In the genomic region with DNA sequence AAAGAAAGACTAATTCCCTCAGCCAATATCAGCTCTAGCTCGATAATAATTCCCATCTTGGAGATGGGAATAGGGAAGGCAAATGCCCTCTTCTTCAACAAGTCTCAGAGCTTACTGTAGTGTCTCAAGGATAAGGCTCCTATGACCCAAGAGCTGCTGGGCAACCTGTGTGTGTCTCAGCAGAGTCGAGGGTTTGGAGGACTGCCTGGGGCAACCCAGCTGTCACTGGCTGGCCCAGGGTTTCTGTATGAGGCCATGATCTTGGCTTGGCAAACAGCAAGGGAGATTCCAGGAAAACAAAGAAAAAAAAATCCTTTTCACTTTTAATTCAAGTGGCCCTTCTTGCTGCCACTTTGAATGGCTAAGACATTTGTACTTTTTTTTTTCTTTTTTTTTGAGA, we compare ENCODE assay signal across 20 cellular contexts. TPM values are rescaled to one million over a fixed set of nuclear protein-coding genes. Genes with fewer than 3 reads are reported as not detected.
DNase-seq lines count a peak whose midpoint lies in the region; ATAC-seq, FAIRE-seq and TF ChIP-seq lines count a peak whose summit lies in the region.
"Had no signal": no experiment of that assay in that cellular context is flagged by ENCODE, and none has a peak within 500 bp of the region (broad histone marks: within the 10 kb centered on the region; RNA-seq: fewer than 3 reads in every experiment).

No MANE protein-coding gene starts in this region.

- H3K27ac ChIP-seq in OCI-LY3 (ENCODE audit: low read length) (peak overlapping the region; percentile 97; the same call in 1 of the 2 replicates), pancreas (peak overlapping the region in 2 of 4 donors; percentile 40 to 58), brain microvascular endothelial cell (no peak overlapping the region)
- H3K27ac ChIP-seq: 22Rv1, left ventricle myocardium inferior had no signal

- no peaks in the 10 kb centered on the region for H3K79me2 ChIP-seq in OCI-LY3 (ENCODE audit: low read length)

- H3K9me3 ChIP-seq in OCI-LY3 (ENCODE audit: insufficient read depth, low read length) (no peaks in the 10 kb centered on the region), pancreas (no peaks in the 10 kb centered on the region)
- H3K9me3 ChIP-seq: left ventricle myocardium inferior had no signal

- H3K27me3 ChIP-seq in OCI-LY3 (ENCODE audit: low read depth, low read length) (no peaks in the 10 kb centered on the region), pancreas (no peaks in the 10 kb centered on the region), brain microvascular endothelial cell (replicated peaks) (no peaks in the 10 kb centered on the region)

- ATAC-seq in pancreas (peak; percentile 47 to 83 (median 76)), GM18867 (IDR thresholded peaks at IDR 0.05; ENCODE audit: unreplicated experiment) (no peak), HG03280 (IDR thresholded peaks at IDR 0.05; ENCODE audit: unreplicated experiment) (no peak)
- ATAC-seq: naive thymus-derived CD8-positive, alpha-beta T cell had no signal

- no peak for FAIRE-seq in pancreas (lab: Jason Lieb, UNC)
- FAIRE-seq: small intestine had no signal

- H3K36me3 ChIP-seq in OCI-LY3 (replicated peaks; ENCODE audit: low read depth, low read length) = no peaks in the 10 kb centered on the region
- H3K36me3 ChIP-seq in pancreas = no peaks in the 10 kb centered on the region
- no peaks in the 10 kb centered on the region for H3K36me3 ChIP-seq in brain microvascular endothelial cell (replicated peaks)
- H3K36me3 ChIP-seq: left ventricle myocardium inferior had no signal

- peak overlapping the region; percentile 74; the same call in 1 of the 2 replicates for H3K4me2 ChIP-seq in OCI-LY3 (ENCODE audit: low read length)

- H3K9ac ChIP-seq in OCI-LY3 (ENCODE audit: low read length) = no peak overlapping the region

- H3K4me1 ChIP-seq in OCI-LY3 (ENCODE audit: low read length) = peaks cover 65% of the 10 kb centered on the region
- peaks cover 0 to 37% (median 0%) of the 10 kb centered on the region in 3 donors for H3K4me1 ChIP-seq in pancreas

- in situ Hi-C loops in brain microvascular endothelial cell (cut with HindIII; ENCODE audit: low pct_ligation_motif_present, low sequenced_read_pairs) = no loop called here

- DNase-seq in DMS 273 (lab: John Stamatoyannopoulos, UW; ENCODE audit: unreplicated experiment) = peak; percentile 32
- DNase-seq in DMS 273 treated with DMSO at 0.1 percent for 48 hours (lab: John Stamatoyannopoulos, UW) = no peak
- peak; percentile 6 for DNase-seq in cerebellar cortex (ENCODE audit: low spot score)
- peak in 3 of 6 donors; percentile 46 to 74 (median 48) for DNase-seq in pancreas
- DNase-seq in brain microvascular endothelial cell = no peak
- DNase-seq: activated CD4-positive, alpha-beta T cell treated with anti-CD3 and anti-CD28 coated beads, Interleukin-2, amount 50 U/mL, for 48 hours; activated naive CD8-positive, alpha-beta T cell treated with anti-CD3 and anti-CD28 coated beads, Interleukin-2, amount 10 ng/mL, durations not matched to agents 7 days and 5 days; activated T-cell treated with anti-CD3 and anti-CD28 coated beads, Interleukin-2, amount 50 U/mL, for 1 hour; effector CD8-positive, alpha-beta T cell; GOT3; Karpas-422; left ventricle myocardium inferior; naive thymus-derived CD8-positive, alpha-beta T cell; NCI-H1417 treated with DMSO at 0.1 percent for 48 hours; OCI-M1; small intestine had no signal

- intact Hi-C loops in pancreas (cut with DNase I) = no loop called here

- WGBS in pancreas, 2 donors = 33 to 40% methylated on average over 2 of the region's 2 CpGs

- H3K4me3 ChIP-seq in OCI-LY3 (ENCODE audit: low read length) = no peak overlapping the region
- H3K4me3 ChIP-seq in pancreas = no peak overlapping the region
- H3K4me3 ChIP-seq in brain microvascular endothelial cell (ENCODE audit: low read depth, low read length) = no peak overlapping the region
- H3K4me3 ChIP-seq: left ventricle myocardium inferior had no signal

- no peaks in the 10 kb centered on the region for H4K20me1 ChIP-seq in OCI-LY3 (ENCODE audit: insufficient read depth, low read length)

- TF ChIP-seq CTCF in OCI-LY3 (IDR thresholded peaks at IDR 0.05; ENCODE audit: low read depth, low read length) = no peak
- TF ChIP-seq CTCF in pancreas (IDR thresholded peaks at IDR 0.05) = no peak
- no peak for TF ChIP-seq CTCF in brain microvascular endothelial cell (IDR thresholded peaks at IDR 0.05; ENCODE audit: low read depth, low read length, missing control alignments)

- H2AFZ ChIP-seq in OCI-LY3 (ENCODE audit: low read depth, low read length) = no peak overlapping the region

RNA-seq across cellular contexts. Expression of a gene that starts 34.3 kb away (rescaled TPM):
- 1,000 to 10,000 TPM in 2 of 6 donors, 100 to 1,000 TPM in 4; 460 to 1,697 (median 685) TPM for total RNA-seq in pancreas
- polyA plus RNA-seq in pancreas = 1,000 to 10,000 TPM; 2,074 to 2,276 TPM

RNA-seq across cellular contexts. Expression of a gene that starts 35.2 kb away (rescaled TPM):
- not detected for total RNA-seq in pancreas
- polyA plus RNA-seq in pancreas = not detected
- total RNA-seq: activated naive CD8-positive, alpha-beta T cell treated with anti-CD3 and anti-CD28 coated beads, Interleukin-2, amount 10 ng/mL, durations not matched to agents 7 days and 5 days; left ventricle myocardium inferior; naive thymus-derived CD8-positive, alpha-beta T cell had no signal
- polyA plus RNA-seq: naive thymus-derived CD8-positive, alpha-beta T cell; small intestine had no signal

Comparison
In these comparisons a context has a peak if more than half of its experiments do, and no peak if none do; other contexts are left out.
1. DNase-seq: peak in DMS 273 (single experiment) and cerebellar cortex (single experiment); none in DMS 273 treated with DMSO at 0.1 percent for 48 hours (single experiment) and brain microvascular endothelial cell (single experiment).
2. ATAC-seq: peak in pancreas (4 of 4); none in GM18867 (single experiment) and HG03280 (single experiment).